Comparison of ENCODE assay signal across 1 cellular context in genomic region chr7:29230871-29231345, GRCh38.
A peak's percentile ranks its signal among the peaks of the same experiment; 100 is the strongest.
TF ChIP-seq lines count a peak whose summit lies in the region.

No MANE protein-coding gene starts in this region.

TF ChIP-seq in HepG2, 621 proteins besides CTCF, POLR2A, EP300 and RAD21 (continued from another document and continues in another):
- TF ChIP-seq ZNF574 (CRISPR knock-in tag; IDR thresholded peaks at IDR 0.05) (peak; percentile 71), RFX5 (IDR thresholded peaks at IDR 0.05; ENCODE audit: low read depth, low read length) (no peak), ZNF510 (CRISPR knock-in tag; IDR thresholded peaks at IDR 0.05; ENCODE audit: low read depth) (no peak), HBP1 (CRISPR knock-in tag; IDR thresholded peaks at IDR 0.05; ENCODE audit: low read depth) (peak; percentile 59; the same call in 1 of the 2 replicates), ZNF556 (CRISPR knock-in tag; IDR thresholded peaks at IDR 0.05; ENCODE audit: borderline replicate concordance) (peak; percentile 50; the same call in 1 of the 2 replicates), ELF1 (CRISPR knock-in tag; IDR thresholded peaks at IDR 0.05) (no peak), PAXIP1 (CRISPR knock-in tag; conservative IDR thresholded peaks at IDR 0.05) (peak; percentile 88), ZNF670 (CRISPR knock-in tag; IDR thresholded peaks at IDR 0.05; ENCODE audit: borderline replicate concordance) (no peak), ZNF30 (CRISPR knock-in tag; IDR thresholded peaks at IDR 0.05) (no peak), HNF4G (IDR thresholded peaks at IDR 0.05; ENCODE audit: borderline replicate concordance, low read depth, low read length) (peak; percentile 79; the same call in 1 of the 2 replicates), HNF4G (CRISPR knock-in tag; IDR thresholded peaks at IDR 0.05; ENCODE audit: borderline replicate concordance, low read depth) (peak; percentile 88; the same call in 1 of the 2 replicates), POLR2G (IDR thresholded peaks at IDR 0.05; ENCODE audit: low read depth, low read length) (no peak), ETV5 (CRISPR knock-in tag; IDR thresholded peaks at IDR 0.05; ENCODE audit: borderline replicate concordance) (peak; percentile 48; the same call in 1 of the 2 replicates), SETDB1 (CRISPR knock-in tag; IDR thresholded peaks at IDR 0.05; ENCODE audit: borderline replicate concordance) (no peak), MTA3 (CRISPR knock-in tag; IDR thresholded peaks at IDR 0.05) (no peak), PHF5A (CRISPR knock-in tag; IDR thresholded peaks at IDR 0.05; ENCODE audit: low read depth, unreplicated experiment) (no peak), POGK (CRISPR knock-in tag; conservative IDR thresholded peaks at IDR 0.05) (no peak), MAFK (conservative IDR thresholded peaks at IDR 0.05 in 1 of 2, IDR thresholded peaks at IDR 0.05 in 1 of 2; ENCODE audit: low read length in 2 of 2) (0 out of 4 replicates have a peak, but pooled peaks of 1 of the 2 experiments have one; percentile 2), SAP130 (CRISPR knock-in tag; IDR thresholded peaks at IDR 0.05; ENCODE audit: low read depth) (peak; percentile 86), HNF1A (IDR thresholded peaks at IDR 0.05; ENCODE audit: low read depth) (no peak), HNF1A (CRISPR knock-in tag; IDR thresholded peaks at IDR 0.05; ENCODE audit: borderline replicate concordance) (peak; percentile 24; the same call in 1 of the 2 replicates), NBN (conservative IDR thresholded peaks at IDR 0.05) (no peak), GTF3A (CRISPR knock-in tag; conservative IDR thresholded peaks at IDR 0.05) (no peak), HHEX (CRISPR knock-in tag; IDR thresholded peaks at IDR 0.05) (0 out of 2 replicates have a peak, but pooled peaks have one; percentile 48), MYNN (CRISPR knock-in tag; IDR thresholded peaks at IDR 0.05; ENCODE audit: low read depth) (no peak), ZNF552 (CRISPR knock-in tag; IDR thresholded peaks at IDR 0.05; ENCODE audit: borderline replicate concordance) (no peak), ARID4A (CRISPR knock-in tag; IDR thresholded peaks at IDR 0.05; ENCODE audit: borderline replicate concordance) (peak; percentile 55; the same call in 1 of the 2 replicates), E2F2 (CRISPR knock-in tag; IDR thresholded peaks at IDR 0.05; ENCODE audit: borderline replicate concordance) (no peak), TMF1 (CRISPR knock-in tag; IDR thresholded peaks at IDR 0.05; ENCODE audit: low read depth) (no peak), YEATS2 (CRISPR knock-in tag; IDR thresholded peaks at IDR 0.05; ENCODE audit: borderline replicate concordance) (no peak), MAF1 (CRISPR knock-in tag; IDR thresholded peaks at IDR 0.05; ENCODE audit: borderline replicate concordance) (no peak), MLLT10 (CRISPR knock-in tag; IDR thresholded peaks at IDR 0.05) (no peak), SYNCRIP (IDR thresholded peaks at IDR 0.05; ENCODE audit: insufficient read depth, low read depth, low read length) (no peak), PHB2 (IDR thresholded peaks at IDR 0.05; ENCODE audit: partially characterized antibody) (no peak), ZBTB10 (CRISPR knock-in tag; IDR thresholded peaks at IDR 0.05; ENCODE audit: borderline replicate concordance) (no peak; the same call in 1 of the 2 replicates)
